Comparison of ENCODE assay signal across 8 cellular contexts in genomic region chr18:63823516-63824219, GRCh38. TPM values are rescaled to one million over a fixed set of nuclear protein-coding genes. Genes with fewer than 3 reads are reported as not detected.
A peak's percentile ranks its signal among the peaks of the same experiment; 100 is the strongest.
DNase-seq lines count a peak whose midpoint lies in the region; ATAC-seq and TF ChIP-seq lines count a peak whose summit lies in the region.

No MANE protein-coding gene starts in this region.

- no peaks in the 10 kb centered on the region for H3K4me1 ChIP-seq in ovary (ENCODE audit: insufficient read depth)

- no peak for TF ChIP-seq EP300 in ovary (IDR thresholded peaks at IDR 0.05)

- intact Hi-C loops in left cardiac atrium (cut with DNase I) (loop anchor here in 1 of 2 donors (2.0 kb wide), 1 partner anchor 113 kb away; no protein-coding TSS in a partner anchor), ovary (cut with DNase I) (no loop called here)

- 71 to 76% (median 72%) methylated on average over 10 of the region's 10 CpGs for WGBS in ovary, 3 donors

- H3K4me3 ChIP-seq in ovary = no peak overlapping the region

- ATAC-seq in activated CD4-positive, CD25-positive, alpha-beta regulatory T cell treated with anti-CD3 and anti-CD28 coated beads, Interleukin-2, amount 50 U/mL, for 24 hours = no peak
- ATAC-seq in left cardiac atrium (no peak), GM19452 (IDR thresholded peaks at IDR 0.05; ENCODE audit: unreplicated experiment) (no peak)

- H3K9me3 ChIP-seq in ovary = no peaks in the 10 kb centered on the region

- peak; percentile 34 for DNase-seq in activated CD4-positive, CD25-positive, alpha-beta regulatory T cell treated with anti-CD3 and anti-CD28 coated beads, Interleukin-2, amount 50 U/mL, for 72 hours
- DNase-seq in UCSD-AML1 (lab: John Stamatoyannopoulos, UW; ENCODE audit: unreplicated experiment) (peak; percentile 12), left cardiac atrium (peak; percentile 55), ovary (no peak), HuH-7.5 (ENCODE audit: low spot score) (no peak)
- DNase-seq in stimulated activated CD8-positive, alpha-beta memory T cell treated with anti-CD3 and anti-CD28 coated beads, Interleukin-2, amount 100 ng/mL, for 48 hours (ENCODE audit: low read depth in 2 of 2) = peak; percentile 9 to 13

- H3K27me3 ChIP-seq in ovary = no peaks in the 10 kb centered on the region

- H3K27ac ChIP-seq in ovary = no peak overlapping the region

- no peak for TF ChIP-seq CTCF in ovary (IDR thresholded peaks at IDR 0.05)

- TF ChIP-seq POLR2A in ovary (IDR thresholded peaks at IDR 0.05) = no peak

- no peaks in the 10 kb centered on the region for H3K36me3 ChIP-seq in ovary

RNA-seq across cellular contexts. Expression of gene SERPINB7, which starts 48.5 kb away (rescaled TPM):
- not detected for total RNA-seq in left cardiac atrium
- total RNA-seq in ovary = under 1 TPM in 2 of 7 donors, not detected in 5; 0.12 to 0.23 TPM
- polyA plus RNA-seq in ovary = under 1 TPM; 0.06 to 0.08 TPM

Comparison
In these comparisons a context has a peak if more than half of its experiments do, and no peak if none do; other contexts are left out.
1. DNase-seq: peak in activated CD4-positive, CD25-positive, alpha-beta regulatory T cell treated with anti-CD3 and anti-CD28 coated beads, Interleukin-2, amount 50 U/mL, for 72 hours (single experiment), UCSD-AML1 (single experiment), left cardiac atrium (single experiment) and stimulated activated CD8-positive, alpha-beta memory T cell treated with anti-CD3 and anti-CD28 coated beads, Interleukin-2, amount 100 ng/mL, for 48 hours (2 of 2); none in ovary (0 of 5) and HuH-7.5 (single experiment).